In the genomic region with DNA sequence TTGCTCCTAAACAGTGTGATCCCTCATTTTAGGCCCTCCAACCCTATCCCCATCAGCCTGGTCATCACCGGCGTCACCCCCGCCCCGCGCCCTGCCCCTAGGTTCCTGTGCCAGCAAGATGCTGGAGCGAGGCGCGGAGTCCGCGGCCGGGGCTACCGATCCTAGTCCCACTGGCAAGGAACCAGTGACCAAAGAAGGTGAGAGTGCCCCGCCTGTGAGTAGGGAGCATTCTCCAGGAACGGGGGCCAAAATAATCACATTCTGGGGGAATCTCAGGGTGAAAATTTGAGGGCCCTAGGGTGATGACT, we compare ENCODE assay signal across 8 cellular contexts. TPM values are rescaled to one million over a fixed set of nuclear protein-coding genes. Genes with fewer than 3 reads are reported as not detected.
DNase-seq lines count a peak whose midpoint lies in the region; ATAC-seq and TF ChIP-seq lines count a peak whose summit lies in the region.

No MANE protein-coding gene starts in this region.

- peaks cover 11% of the 10 kb centered on the region for H3K4me1 ChIP-seq in iPS-18a (ENCODE audit: control insufficient read depth, low read depth, low read length)

- H3K27ac ChIP-seq in iPS-18a (ENCODE audit: low read length) = no peak overlapping the region

- H3K36me3 Mint-ChIP-seq in HFFc6 (ENCODE audit: low read depth) = peaks cover 10% of the 10 kb centered on the region
- peaks cover 22% of the 10 kb centered on the region for H3K36me3 Mint-ChIP-seq in activated naive CD8-positive, alpha-beta T cell treated with anti-CD3 and anti-CD28 coated beads, Interleukin-2, amount 50 U/mL, for 24 hours (ENCODE audit: low read depth)
- peaks cover 46% of the 10 kb centered on the region for H3K36me3 Mint-ChIP-seq in stimulated activated effector memory CD8-positive, alpha-beta T cell treated with anti-CD3 and anti-CD28 coated beads, Interleukin-12 subunit alpha, Interleukin-12 subunit beta, amount 100 ng/mL, for 72 hours

- no peak for ATAC-seq in activated naive CD8-positive, alpha-beta T cell treated with anti-CD3 and anti-CD28 coated beads, Interleukin-2, amount 50 U/mL, for 24 hours
- ATAC-seq in stimulated activated effector memory CD8-positive, alpha-beta T cell treated with anti-CD3 and anti-CD28 coated beads, Interleukin-12 subunit alpha, Interleukin-12 subunit beta, amount 100 ng/mL, for 72 hours = no peak
- ATAC-seq in GM18868 (IDR thresholded peaks at IDR 0.05; ENCODE audit: unreplicated experiment) = no peak

- DNase-seq in HFFc6 (no peak), A172 (ENCODE audit: low spot score) (no peak), anterior cingulate cortex (lab: John Stamatoyannopoulos, UW) (no peak)
- no peak for DNase-seq in activated naive CD8-positive, alpha-beta T cell treated with anti-CD3 and anti-CD28 coated beads, Interleukin-2, amount 50 U/mL, for 24 hours
- no peak for DNase-seq in stimulated activated effector memory CD8-positive, alpha-beta T cell treated with anti-CD3 and anti-CD28 coated beads, Interleukin-12 subunit alpha, Interleukin-12 subunit beta, amount 100 ng/mL, for 72 hours (ENCODE audit: low spot score in 2 of 2)
- no peak for DNase-seq in activated CD4-positive, alpha-beta T cell treated with anti-CD3 and anti-CD28 coated beads, Interleukin-2, amount 50 U/mL, for 4 hours

- peaks cover 34% of the 10 kb centered on the region for H3K4me1 Mint-ChIP-seq in HFFc6 (ENCODE audit: low read depth)
- peaks cover 22% of the 10 kb centered on the region for H3K4me1 Mint-ChIP-seq in activated naive CD8-positive, alpha-beta T cell treated with anti-CD3 and anti-CD28 coated beads, Interleukin-2, amount 50 U/mL, for 24 hours
- peaks cover 27% of the 10 kb centered on the region for H3K4me1 Mint-ChIP-seq in stimulated activated effector memory CD8-positive, alpha-beta T cell treated with anti-CD3 and anti-CD28 coated beads, Interleukin-12 subunit alpha, Interleukin-12 subunit beta, amount 100 ng/mL, for 72 hours

- H3K4me3 Mint-ChIP-seq in HFFc6 = peak overlapping the region; percentile 91
- no peak overlapping the region for H3K4me3 Mint-ChIP-seq in activated naive CD8-positive, alpha-beta T cell treated with anti-CD3 and anti-CD28 coated beads, Interleukin-2, amount 50 U/mL, for 24 hours
- peak overlapping the region; percentile 90 for H3K4me3 Mint-ChIP-seq in stimulated activated effector memory CD8-positive, alpha-beta T cell treated with anti-CD3 and anti-CD28 coated beads, Interleukin-12 subunit alpha, Interleukin-12 subunit beta, amount 100 ng/mL, for 72 hours

- H3K27ac Mint-ChIP-seq in HFFc6 = peak overlapping the region; percentile 91
- peak overlapping the region; percentile 94 for H3K27ac Mint-ChIP-seq in activated naive CD8-positive, alpha-beta T cell treated with anti-CD3 and anti-CD28 coated beads, Interleukin-2, amount 50 U/mL, for 24 hours
- peak overlapping the region; percentile 90 for H3K27ac Mint-ChIP-seq in stimulated activated effector memory CD8-positive, alpha-beta T cell treated with anti-CD3 and anti-CD28 coated beads, Interleukin-12 subunit alpha, Interleukin-12 subunit beta, amount 100 ng/mL, for 72 hours

- H3K27me3 ChIP-seq in iPS-18a (ENCODE audit: control insufficient read depth, insufficient read depth, low read length) = no peaks in the 10 kb centered on the region

- no peaks in the 10 kb centered on the region for H3K9me3 Mint-ChIP-seq in HFFc6
- peaks cover 8% of the 10 kb centered on the region for H3K9me3 Mint-ChIP-seq in activated naive CD8-positive, alpha-beta T cell treated with anti-CD3 and anti-CD28 coated beads, Interleukin-2, amount 50 U/mL, for 24 hours
- H3K9me3 Mint-ChIP-seq in stimulated activated effector memory CD8-positive, alpha-beta T cell treated with anti-CD3 and anti-CD28 coated beads, Interleukin-12 subunit alpha, Interleukin-12 subunit beta, amount 100 ng/mL, for 72 hours = peaks cover 4% of the 10 kb centered on the region

- H3K9ac ChIP-seq in iPS-18a (ENCODE audit: low read length) = peak overlapping the region; percentile 43

- H3K27me3 Mint-ChIP-seq in HFFc6 (ENCODE audit: insufficient read depth) = peaks cover 2% of the 10 kb centered on the region
- H3K27me3 Mint-ChIP-seq in activated naive CD8-positive, alpha-beta T cell treated with anti-CD3 and anti-CD28 coated beads, Interleukin-2, amount 50 U/mL, for 24 hours = no peaks in the 10 kb centered on the region

- H3K9me3 ChIP-seq in iPS-18a (ENCODE audit: control insufficient read depth, low read depth, low read length) = no peaks in the 10 kb centered on the region

- H3K4me3 ChIP-seq in iPS-18a (ENCODE audit: low read length) = peak overlapping the region; percentile 71

- peaks cover 10% of the 10 kb centered on the region for H3K36me3 ChIP-seq in iPS-18a (ENCODE audit: control insufficient read depth, low read depth, low read length)

- TF ChIP-seq CTCF in HFFc6 (IDR thresholded peaks at IDR 0.05) = no peak

RNA-seq across cellular contexts. Expression of a gene that starts 1.3 kb away (rescaled TPM):
- 1 to 10 TPM; 1.6 to 2.9 (median 2.3) TPM for total RNA-seq in HFFc6 (2021; fragmentation: NEBNext Ultra II Directional; extraction: Animal tissue kit (Norgen Biotek cat#: 25700))
- 0.62 TPM in 1 of 2 replicates, not detected in the other for total RNA-seq in A172 (2014; rRNA removed; shearing (Covaris generic))

RNA-seq across cellular contexts. Expression of a gene that starts 7.3 kb away (rescaled TPM):
- 100 to 1,000 TPM in 4 of 6 experiments, 10 to 100 TPM in 2; 81.3 to 125 (median 107) TPM for total RNA-seq in HFFc6 (2021; fragmentation: NEBNext Ultra II Directional; extraction: Animal tissue kit (Norgen Biotek cat#: 25700))
- total RNA-seq in A172 (2014; rRNA removed; shearing (Covaris generic)) = 44.0 and 45.7 TPM in 2 replicates

RNA-seq across cellular contexts. Expression of a gene that starts 29.7 kb away (rescaled TPM):
- 10 to 100 TPM in 4 of 6 experiments, 1 to 10 TPM in 2; 7.5 to 12.5 (median 11.7) TPM for total RNA-seq in HFFc6 (2021; fragmentation: NEBNext Ultra II Directional; extraction: Animal tissue kit (Norgen Biotek cat#: 25700))
- 9.8 and 10.9 TPM in 2 replicates for total RNA-seq in A172 (2014; rRNA removed; shearing (Covaris generic))

RNA-seq across cellular contexts. Expression of a gene that starts 41.1 kb away (rescaled TPM):
- total RNA-seq in HFFc6 (2021; fragmentation: NEBNext Ultra II Directional; extraction: Animal tissue kit (Norgen Biotek cat#: 25700)) = 10 to 100 TPM; 16.2 to 29.8 (median 27.1) TPM
- 53.9 and 57.1 TPM in 2 replicates for total RNA-seq in A172 (2014; rRNA removed; shearing (Covaris generic))

RNA-seq across cellular contexts. Expression of a gene that starts 41.3 kb away (rescaled TPM):
- under 1 TPM in 2 of 6 experiments, not detected in 4; 0.23 to 0.61 TPM for total RNA-seq in HFFc6 (2021; fragmentation: NEBNext Ultra II Directional; extraction: Animal tissue kit (Norgen Biotek cat#: 25700))
- total RNA-seq in A172 (2014; rRNA removed; shearing (Covaris generic)) = 0.38 TPM in 1 of 2 replicates, not detected in the other
